ENCODE assay signal across 9 cellular contexts in genomic region chr7:107179326-107180163, GRCh38.
DNase-seq lines count a peak whose midpoint lies in the region; ATAC-seq and TF ChIP-seq lines count a peak whose summit lies in the region.
"Had no signal": no experiment of that assay in that cellular context is flagged by ENCODE, and none has a peak within 500 bp of the region (broad histone marks: within the 10 kb centered on the region; RNA-seq: fewer than 3 reads in every experiment).

No MANE protein-coding gene starts in this region.

- no peak for TF ChIP-seq CTCF in HEK293 (tag by site-specific recombination; IDR thresholded peaks at IDR 0.05)

- peak; percentile 66 for DNase-seq in ACHN
- DNase-seq in amniotic epithelial cell (ENCODE audit: low read depth): peak; percentile 70
- peak; percentile 72 for DNase-seq in kidney glomerular epithelial cell (lab: John Stamatoyannopoulos, UW)
- no peak for DNase-seq in GOT3 (lab: John Stamatoyannopoulos, UW)
- no peak for DNase-seq in NCI-H748 (lab: John Stamatoyannopoulos, UW; ENCODE audit: unreplicated experiment)
- no peak for DNase-seq in NCI-H524 (lab: John Stamatoyannopoulos, UW)
- DNase-seq: NCI-H748 treated with DMSO at 0.1 percent for 48 hours had no signal

- POLR2A ChIA-PET in HEK293 (lab: Yijun Ruan, JAX): interaction anchor here (0.6 to 3.4 kb wide), 3 partner anchors 10 to 695 kb away, joined by 3 to 14 read pairs (median 7); partner anchors contain the start of gene HBP1

- no peak for ATAC-seq in GM19397 (IDR thresholded peaks at IDR 0.05; ENCODE audit: unreplicated experiment)

- CTCF ChIA-PET in HEK293 (lab: Yijun Ruan, JAX): interaction anchor here (1.1 to 1.7 kb wide), 3 partner anchors 10 to 387 kb away, joined by 3 to 4 read pairs (median 3); no protein-coding TSS in a partner anchor

- H3K4me1 ChIP-seq in HEK293 (ENCODE audit: control insufficient read depth, insufficient read depth, low read length): peaks cover 14% of the 10 kb centered on the region

- H3K9me3 ChIP-seq in HEK293 (ENCODE audit: control insufficient read depth, insufficient read depth, low read depth, low read length): no peaks in the 10 kb centered on the region

- H3K4me3 ChIP-seq in HEK293 (ENCODE audit: low read depth, low read length): no peak overlapping the region

- H3K36me3 ChIP-seq in HEK293 (ENCODE audit: control insufficient read depth in 2 of 2, insufficient read depth in 1 of 2, low read length in 2 of 2): peaks cover 3 to 10% of the 10 kb centered on the region in 2 experiments; a peak in 1 of 3 replicates

- H3K27ac ChIP-seq in HEK293 (ENCODE audit: extremely low read depth, low read depth, low read length): no peak overlapping the region

- in situ Hi-C loops in ACHN (cut with HindIII; ENCODE audit: low pct_ligation_motif_present, low pct_unique_long_range_greater_than_20kb, low sequenced_read_pairs): no loop called here

TF ChIP-seq in HEK293, 187 proteins besides CTCF, POLR2A, EP300 and RAD21:
- peak; percentile 38; the same call in 1 of the 2 replicates for TF ChIP-seq ZFHX2 (tag by site-specific recombination; conservative IDR thresholded peaks at IDR 0.05)
- no peak for TF ChIP-seq ZSCAN4 (tag by site-specific recombination; IDR thresholded peaks at IDR 0.05)
- TF ChIP-seq ZNF600 (tag by site-specific recombination; IDR thresholded peaks at IDR 0.05): peak; percentile 64; the same call in 1 of the 2 replicates
- TF ChIP-seq SP7 (tag by site-specific recombination; IDR thresholded peaks at IDR 0.05): peak; percentile 59; the same call in 1 of the 2 replicates

Comparison
In these comparisons a context has a peak if more than half of its experiments do, and no peak if none do; other contexts are left out.
1. DNase-seq: peak in ACHN (single experiment), amniotic epithelial cell (single experiment) and kidney glomerular epithelial cell (single experiment); none in GOT3 (single experiment), NCI-H748 (single experiment) and NCI-H524 (0 of 2).